Comparison of ENCODE assay signal across 29 cellular contexts in genomic region chr6:107485157-107485556, GRCh38.
"Had no signal": no experiment of that assay in that cellular context is flagged by ENCODE, and none has a peak within 500 bp of the region (broad histone marks: within the 10 kb centered on the region; RNA-seq: fewer than 3 reads in every experiment).

No MANE protein-coding gene starts in this region.

- H3K9me3 Mint-ChIP-seq: natural killer cell treated with Interleukin-12 subunit alpha and Interleukin-12 subunit beta and Interleukin-15 and Interleukin-18, amount 100 ng/mL, for 72 hours; nephron progenitor cell; neural crest cell; stimulated activated effector memory CD8-positive, alpha-beta T cell treated with anti-CD3 and anti-CD28 coated beads, Interleukin-12 subunit alpha, Interleukin-12 subunit beta, amount 100 ng/mL, for 72 hours; stimulated activated naive B cell treated with anti-CD40 and anti-IgM and Interleukin-4, amounts not matched to agents 10 μg/mL and 1 μg/mL and 100 μg/mL, for 72 hours; stimulated activated naive CD8-positive, alpha-beta T cell treated with anti-CD3 and anti-CD28 coated beads, Interleukin-15, Interleukin-2, amounts not matched to agents 100 ng/mL and 50 ng/mL, for 24 hours had no signal

- H2AFZ ChIP-seq: parathyroid adenoma had no signal

- H3K9me3 ChIP-seq: neutrophil, psoas muscle, right lobe of liver, sigmoid colon, stomach, thoracic aorta, thyroid gland, tibial nerve, upper lobe of left lung, vagina had no signal

- H3K4me3 Mint-ChIP-seq: natural killer cell treated with Interleukin-12 subunit alpha and Interleukin-12 subunit beta and Interleukin-15 and Interleukin-18, amount 100 ng/mL, for 72 hours; nephron progenitor cell; neural crest cell; stimulated activated effector memory CD8-positive, alpha-beta T cell treated with anti-CD3 and anti-CD28 coated beads, Interleukin-12 subunit alpha, Interleukin-12 subunit beta, amount 100 ng/mL, for 72 hours; stimulated activated naive B cell treated with anti-CD40 and anti-IgM and Interleukin-4, amounts not matched to agents 10 μg/mL and 1 μg/mL and 100 μg/mL, for 72 hours; stimulated activated naive CD8-positive, alpha-beta T cell treated with anti-CD3 and anti-CD28 coated beads, Interleukin-15, Interleukin-2, amounts not matched to agents 100 ng/mL and 50 ng/mL, for 24 hours had no signal

- ATAC-seq: natural killer cell treated with Interleukin-12 subunit alpha and Interleukin-12 subunit beta and Interleukin-15 and Interleukin-18, amount 100 ng/mL, for 72 hours; psoas muscle; right cardiac atrium; right lobe of liver; stimulated activated effector memory CD8-positive, alpha-beta T cell treated with anti-CD3 and anti-CD28 coated beads, Interleukin-12 subunit alpha, Interleukin-12 subunit beta, amount 100 ng/mL, for 72 hours; stimulated activated naive B cell treated with anti-CD40 and anti-IgM and Interleukin-4, amounts not matched to agents 10 μg/mL and 1 μg/mL and 100 μg/mL, for 72 hours had no signal

- H3K27me3 ChIP-seq: right lobe of liver, thyroid gland, vagina had no signal

- H3K36me3 Mint-ChIP-seq: stimulated activated effector memory CD8-positive, alpha-beta T cell treated with anti-CD3 and anti-CD28 coated beads, Interleukin-12 subunit alpha, Interleukin-12 subunit beta, amount 100 ng/mL, for 72 hours; stimulated activated naive B cell treated with anti-CD40 and anti-IgM and Interleukin-4, amounts not matched to agents 10 μg/mL and 1 μg/mL and 100 μg/mL, for 72 hours had no signal

- H3K36me3 ChIP-seq: neutrophil, right lobe of liver, sigmoid colon, stomach, thoracic aorta, thyroid gland, tibial nerve, upper lobe of left lung, vagina had no signal

- DNase-seq: nephron progenitor cell; nucleus accumbens; posterior cingulate gyrus; psoas muscle; right cardiac atrium; right lobe of liver; sigmoid colon; small intestine; stimulated activated CD4-positive, alpha-beta T cell treated with anti-CD3 and anti-CD28 coated beads, Interleukin-15, amount 100 ng/mL, for 24 hours; stimulated activated CD4-positive, alpha-beta T cell treated with anti-CD3 and anti-CD28 coated beads, Interleukin-2, amount 100 ng/mL, for 24 hours; stimulated activated CD4-positive, alpha-beta T cell treated with anti-CD3 and anti-CD28 coated beads, Interleukin-2, amount 100 ng/mL, for 48 hours; stimulated activated CD4-positive, alpha-beta T cell treated with anti-CD3 and anti-CD28 coated beads, Interleukin-4, amount 100 ng/mL, for 24 hours; stimulated activated naive B cell treated with anti-CD40 and anti-IgM and Interleukin-4, amounts not matched to agents 10 μg/mL and 1 μg/mL and 100 μg/mL, for 72 hours; stimulated activated naive CD4-positive, alpha-beta T cell treated with Interleukin-2 at 50 U/mL for 16 hours; stomach; thyroid gland; trophoblast cell had no signal

- H3K4me3 ChIP-seq: psoas muscle, right lobe of liver, sigmoid colon, stomach, thoracic aorta, thyroid gland, tibial nerve, upper lobe of left lung, vagina had no signal

- H3K27ac ChIP-seq: neutrophil, parathyroid adenoma, psoas muscle, right lobe of liver, sigmoid colon, stomach, thoracic aorta, thyroid gland, tibial nerve, upper lobe of left lung, vagina had no signal

- H3K4me1 ChIP-seq: thyroid gland had no signal

- H3K9ac ChIP-seq: parathyroid adenoma had no signal

- H3K27ac Mint-ChIP-seq: natural killer cell treated with Interleukin-12 subunit alpha and Interleukin-12 subunit beta and Interleukin-15 and Interleukin-18, amount 100 ng/mL, for 72 hours; nephron progenitor cell; progenitor cell of endocrine pancreas; stimulated activated effector memory CD8-positive, alpha-beta T cell treated with anti-CD3 and anti-CD28 coated beads, Interleukin-12 subunit alpha, Interleukin-12 subunit beta, amount 100 ng/mL, for 72 hours; stimulated activated naive B cell treated with anti-CD40 and anti-IgM and Interleukin-4, amounts not matched to agents 10 μg/mL and 1 μg/mL and 100 μg/mL, for 72 hours; stimulated activated naive CD8-positive, alpha-beta T cell treated with anti-CD3 and anti-CD28 coated beads, Interleukin-15, Interleukin-2, amounts not matched to agents 100 ng/mL and 50 ng/mL, for 24 hours had no signal

- FAIRE-seq: small intestine, urothelium cell line had no signal
